Comparison of ENCODE assay signal across 24 cellular contexts in the genomic region with DNA sequence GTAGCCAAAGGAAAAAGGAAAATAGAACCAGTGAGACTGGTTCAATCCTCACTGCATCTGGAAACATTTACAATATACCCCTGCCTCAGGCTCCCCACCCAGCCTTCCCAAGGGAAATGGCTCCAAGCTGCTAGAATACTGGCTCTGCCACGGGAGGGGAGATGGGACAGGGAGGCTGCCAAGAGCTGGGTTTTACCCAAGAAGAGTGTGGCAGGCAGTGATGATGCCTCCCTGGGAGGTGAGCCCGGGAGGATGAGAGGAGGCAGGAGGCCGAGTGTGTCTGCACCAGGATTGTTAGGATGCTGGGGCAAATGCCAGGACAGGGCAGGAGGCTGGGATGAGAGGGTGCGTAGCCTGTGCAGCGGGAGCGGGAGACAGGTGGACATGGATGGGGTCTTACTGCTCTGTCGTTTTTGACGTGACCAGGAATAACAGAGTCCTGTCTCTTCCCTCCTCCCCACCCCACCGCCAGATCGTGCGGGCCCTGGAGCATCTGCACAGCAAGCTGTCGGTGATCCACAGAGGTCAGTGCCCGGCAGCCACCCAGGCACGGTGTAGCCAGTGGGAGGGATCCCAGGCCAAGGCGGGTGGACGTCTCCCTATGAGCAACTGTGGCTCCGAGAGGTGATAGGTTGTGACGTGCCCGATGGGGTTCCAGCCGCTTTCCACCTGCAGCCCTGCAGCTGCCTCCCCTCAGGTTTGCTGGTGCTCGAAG. TPM values are rescaled to one million over a fixed set of nuclear protein-coding genes. Genes with fewer than 3 reads are reported as not detected.
DNase-seq lines count a peak whose midpoint lies in the region; ATAC-seq, FAIRE-seq and TF ChIP-seq lines count a peak whose summit lies in the region.
"Had no signal": no experiment of that assay in that cellular context is flagged by ENCODE, and none has a peak within 500 bp of the region (broad histone marks: within the 10 kb centered on the region; RNA-seq: fewer than 3 reads in every experiment).

No MANE protein-coding gene starts in this region.

- H3K9me3 Mint-ChIP-seq in type B pancreatic cell, result no peaks in the 10 kb centered on the region
- H3K9me3 Mint-ChIP-seq: activated T-cell treated with anti-CD3 and anti-CD28 coated beads, Interleukin-2, amount 50 U/mL, for 72 hours had no signal

- peaks cover 40% of the 10 kb centered on the region for H4K20me1 ChIP-seq in SK-N-SH (ENCODE audit: insufficient read depth)

- H3K27ac Mint-ChIP-seq in type B pancreatic cell, result no peak overlapping the region
- H3K27ac Mint-ChIP-seq: activated T-cell treated with anti-CD3 and anti-CD28 coated beads, Interleukin-2, amount 50 U/mL, for 72 hours; WTC11 had no signal

- no peak overlapping the region for H2AFZ ChIP-seq in SK-N-SH (ENCODE audit: low read depth)

- H3K4me1 Mint-ChIP-seq in type B pancreatic cell (ENCODE audit: unreplicated experiment), result no peaks in the 10 kb centered on the region
- H3K4me1 Mint-ChIP-seq: H9, WTC11 had no signal

- no peak for FAIRE-seq in kidney (lab: Jason Lieb, UNC)
- FAIRE-seq: bronchial epithelial cell, GM12891 had no signal

- H3K9ac ChIP-seq in SK-N-SH (no peak overlapping the region), kidney (ENCODE audit: low read length in 2 of 2) (no peak overlapping the region)

- H3K27me3 ChIP-seq in SK-N-SH (ENCODE audit: insufficient read depth) (peaks cover 10% of the 10 kb centered on the region; the same call in 1 of the 2 replicates), sigmoid colon (no peaks in the 10 kb centered on the region)
- H3K27me3 ChIP-seq: gastrocnemius medialis, tibial artery had no signal

- H3F3A ChIP-seq in SK-N-SH (replicated peaks; ENCODE audit: insufficient read depth), result no peaks in the 10 kb centered on the region

- H3K36me3 Mint-ChIP-seq in type B pancreatic cell, result peaks cover 9% of the 10 kb centered on the region
- H3K36me3 Mint-ChIP-seq: natural killer cell treated with Interleukin-12 subunit alpha and Interleukin-12 subunit beta and Interleukin-15 and Interleukin-18, amount 100 ng/mL, for 72 hours had no signal

- no peak overlapping the region for H3K4me3 Mint-ChIP-seq in type B pancreatic cell
- H3K4me3 Mint-ChIP-seq: activated T-cell treated with anti-CD3 and anti-CD28 coated beads, Interleukin-2, amount 50 U/mL, for 72 hours; H9; natural killer cell treated with Interleukin-12 subunit alpha and Interleukin-12 subunit beta and Interleukin-15 and Interleukin-18, amount 100 ng/mL, for 72 hours; WTC11 had no signal

- no peak for TF ChIP-seq EP300 in SK-N-SH (IDR thresholded peaks at IDR 0.05; ENCODE audit: borderline replicate concordance in 1 of 2, low read depth in 1 of 2, low read length in 1 of 2)
- TF ChIP-seq EP300 in sigmoid colon (IDR thresholded peaks at IDR 0.05), result no peak

- TF ChIP-seq RAD21 in SK-N-SH (IDR thresholded peaks at IDR 0.05; ENCODE audit: low read length), result no peak

- H3K4me1 ChIP-seq in SK-N-SH (ENCODE audit: control insufficient read depth in 1 of 2, insufficient read depth in 2 of 2, low read depth in 1 of 2, low read length in 1 of 2), result peaks cover 0 to 16% of the 10 kb centered on the region in 2 experiments; a peak in 1 of 4 replicates
- no peaks in the 10 kb centered on the region for H3K4me1 ChIP-seq in kidney (ENCODE audit: control insufficient read depth in 1 of 2, insufficient read depth in 1 of 2, low read depth in 1 of 2, low read length in 2 of 2)
- peaks cover 0 to 2% (median under 1%) of the 10 kb centered on the region in 4 donors for H3K4me1 ChIP-seq in sigmoid colon
- H3K4me1 ChIP-seq: SJCRH30 had no signal

- no peak overlapping the region for H3K4me3 ChIP-seq in SK-N-SH (ENCODE audit: low read depth in 2 of 2, low read length in 1 of 2)
- no peak overlapping the region for H3K4me3 ChIP-seq in kidney (ENCODE audit: low read length in 2 of 2)
- H3K4me3 ChIP-seq in sigmoid colon, result no peak overlapping the region
- H3K4me3 ChIP-seq: gastrocnemius medialis, SJCRH30, tibial artery had no signal

- peak; percentile 52 for DNase-seq in SK-N-SH
- DNase-seq in RPMI8226, result peak; percentile 3
- peak; percentile 78 for DNase-seq in kidney
- peak; percentile 68 for DNase-seq in sigmoid colon
- DNase-seq in type B pancreatic cell (ENCODE audit: extremely low spot score, unreplicated experiment), result no peak
- DNase-seq in NCI-H226, result no peak
- DNase-seq: activated T-cell treated with anti-CD3 and anti-CD28 coated beads, Interleukin-2, amount 50 U/mL, for 72 hours; dermis blood vessel endothelial cell; GDM1; H9; NCI-H1105 treated with DMSO at 0.1 percent for 48 hours; NCI-H748 treated with DMSO at 0.1 percent for 48 hours; OCI-M1; stimulated activated naive CD4-positive, alpha-beta T cell had no signal

- H3K9me3 ChIP-seq in SK-N-SH (no peaks in the 10 kb centered on the region), kidney (ENCODE audit: control insufficient read depth in 1 of 2, low read length in 2 of 2) (no peaks in the 10 kb centered on the region), sigmoid colon (no peaks in the 10 kb centered on the region)
- H3K9me3 ChIP-seq: gastrocnemius medialis, SJCRH30, tibial artery had no signal

- CTCF ChIA-PET in SK-N-SH (lab: Yijun Ruan, JAX), result interaction anchor here (5.0 kb wide), 1 partner anchor 24 kb away, joined by 22 read pairs; no protein-coding TSS in a partner anchor

- TF ChIP-seq POLR2A in sigmoid colon (IDR thresholded peaks at IDR 0.05), result no peak

- H3K79me2 ChIP-seq in SK-N-SH (ENCODE audit: insufficient read depth), result peaks cover 19% of the 10 kb centered on the region

- H3K27ac ChIP-seq in SK-N-SH (ENCODE audit: low read depth in 2 of 2, low read length in 1 of 2) (no peak overlapping the region), kidney (ENCODE audit: low read depth in 2 of 2, low read length in 2 of 2) (no peak overlapping the region), sigmoid colon (no peak overlapping the region)
- H3K27ac ChIP-seq: 22Rv1, SJCRH30, tibial artery had no signal

- POLR2A ChIA-PET in SK-N-SH (lab: Yijun Ruan, JAX), result no interaction called here

- no peak for ATAC-seq in SK-N-SH treated with all-trans-retinoic acid at 6 μM for 48 hours
- no peak for ATAC-seq in GM21515 (IDR thresholded peaks at IDR 0.05; ENCODE audit: unreplicated experiment)
- ATAC-seq: activated T-cell treated with anti-CD3 and anti-CD28 coated beads, Interleukin-2, amount 50 U/mL, for 72 hours; gastrocnemius medialis; natural killer cell treated with Interleukin-12 subunit alpha and Interleukin-12 subunit beta and Interleukin-15 and Interleukin-18, amount 100 ng/mL, for 72 hours; WTC11 had no signal

- no peaks in the 10 kb centered on the region for H3K27me3 Mint-ChIP-seq in type B pancreatic cell
- H3K27me3 Mint-ChIP-seq: natural killer cell treated with Interleukin-12 subunit alpha and Interleukin-12 subunit beta and Interleukin-15 and Interleukin-18, amount 100 ng/mL, for 72 hours had no signal

- intact Hi-C loops in kidney (cut with DNase I), result no loop called here
- intact Hi-C loops in sigmoid colon (cut with DNase I), result no loop called here

- 47% methylated on average over 19 of the region's 21 CpGs for WGBS in SK-N-SH (ENCODE audit: low lambda C conversion rate)
- 73 to 74% methylated on average over 21 of the region's 21 CpGs for WGBS in sigmoid colon, 2 donors

- H3K9me2 ChIP-seq in SK-N-SH, result no peaks in the 10 kb centered on the region

- TF ChIP-seq CTCF in SK-N-SH (IDR thresholded peaks at IDR 0.05) (no peak), kidney (IDR thresholded peaks at IDR 0.05; ENCODE audit: borderline replicate concordance, extremely low read depth, insufficient read depth) (no peak), sigmoid colon (IDR thresholded peaks at IDR 0.05) (no peak), type B pancreatic cell (conservative IDR thresholded peaks at IDR 0.05) (no peak)

- peaks cover 3 to 38% of the 10 kb centered on the region in 2 experiments for H3K36me3 ChIP-seq in SK-N-SH (replicated peaks in 1 of 2; ENCODE audit: control insufficient read depth in 1 of 2, insufficient read depth in 2 of 2, low read length in 1 of 2)
- H3K36me3 ChIP-seq in kidney (ENCODE audit: control insufficient read depth in 1 of 2, insufficient read depth in 2 of 2, low read length in 2 of 2), result peaks cover 34 to 45% of the 10 kb centered on the region in 2 donors
- peaks cover 15 to 88% (median 34%) of the 10 kb centered on the region in 4 donors for H3K36me3 ChIP-seq in sigmoid colon

- no peak overlapping the region for H3K4me2 ChIP-seq in SK-N-SH

TF ChIP-seq in SK-N-SH, 30 proteins besides CTCF, POLR2A, EP300 and RAD21 (continues in another document):
- TF ChIP-seq GABPA (IDR thresholded peaks at IDR 0.05; ENCODE audit: low read depth) (no peak), NRF1 (IDR thresholded peaks at IDR 0.05; ENCODE audit: low read depth, low read length) (no peak)

TF ChIP-seq in SK-N-SH treated with all-trans-retinoic acid at 6 μM for 48 hours, 23 proteins besides CTCF, POLR2A, EP300 and RAD21 (continues in another document):
- TF ChIP-seq ZFP30 (CRISPR knock-in tag; IDR thresholded peaks at IDR 0.05) (no peak), ISL1 (CRISPR knock-in tag; IDR thresholded peaks at IDR 0.05) (no peak), CSDC2 (CRISPR knock-in tag; IDR thresholded peaks at IDR 0.05) (no peak), ZFP3 (CRISPR knock-in tag; IDR thresholded peaks at IDR 0.05) (no peak), TOX (CRISPR knock-in tag; IDR thresholded peaks at IDR 0.05; ENCODE audit: borderline replicate concordance) (no peak), ZNF565 (CRISPR knock-in tag; conservative IDR thresholded peaks at IDR 0.05; ENCODE audit: low read depth) (no peak), ZNF70 (CRISPR knock-in tag; IDR thresholded peaks at IDR 0.05) (no peak), RARB (CRISPR knock-in tag; IDR thresholded peaks at IDR 0.05) (no peak)

RNA-seq across cellular contexts. Expression of gene MAP2K3, which starts 18.4 kb away (rescaled TPM):
- polyA plus RNA-seq in SK-N-SH (2012; rRNA removed), result 21.2 and 30.0 TPM in 2 replicates
- 26.0 and 35.8 TPM in 2 replicates for polyA plus RNA-seq in SK-N-SH (2012; cell fraction: cytosol; rRNA removed)
- polyA plus RNA-seq in SK-N-SH (2012; cell fraction: nucleus; rRNA removed), result 74.2 and 81.7 TPM in 2 replicates
- 44.0 TPM for total RNA-seq in kidney
- polyA plus RNA-seq in kidney (ENCODE audit: insufficient read depth, low read depth, low replicate concordance), result 40.1 TPM
- 10 to 100 TPM in 3 of 4 donors, 1 to 10 TPM in 1; 9.5 to 23.3 (median 13.3) TPM for total RNA-seq in sigmoid colon
- 10 to 100 TPM; 43.8 to 59.1 (median 54.8) TPM for polyA plus RNA-seq in sigmoid colon
- total RNA-seq in type B pancreatic cell (ENCODE audit: low replicate concordance), result 23.6 and 27.5 TPM in 2 replicates

RNA-seq across cellular contexts. Expression of gene NATD1, which starts 49.7 kb away (rescaled TPM):
- polyA plus RNA-seq in SK-N-SH (2012; rRNA removed) (3.9 and 4.0 TPM in 2 replicates), kidney (ENCODE audit: insufficient read depth, low read depth, low replicate concordance) (5.0 TPM), sigmoid colon (1 to 10 TPM; 2.5 to 4.5 (median 3.6) TPM)
- polyA plus RNA-seq in SK-N-SH (2012; cell fraction: cytosol; rRNA removed), result 2.1 and 3.4 TPM in 2 replicates
- 5.6 and 5.7 TPM in 2 replicates for polyA plus RNA-seq in SK-N-SH (2012; cell fraction: nucleus; rRNA removed)
- total RNA-seq in kidney (14.2 TPM), sigmoid colon (10 to 100 TPM in 2 of 4 donors, 1 to 10 TPM in 2; 6.8 to 13.8 (median 9.9) TPM), type B pancreatic cell (ENCODE audit: low replicate concordance) (9.8 and 10.7 TPM in 2 replicates)

Comparison
In these comparisons a context has a peak if more than half of its experiments do, and no peak if none do; other contexts are left out.
1. DNase-seq: peak in SK-N-SH (single experiment), RPMI8226 (single experiment), kidney (single experiment) and sigmoid colon (single experiment); none in type B pancreatic cell (single experiment) and NCI-H226 (single experiment).